In the genomic region with DNA sequence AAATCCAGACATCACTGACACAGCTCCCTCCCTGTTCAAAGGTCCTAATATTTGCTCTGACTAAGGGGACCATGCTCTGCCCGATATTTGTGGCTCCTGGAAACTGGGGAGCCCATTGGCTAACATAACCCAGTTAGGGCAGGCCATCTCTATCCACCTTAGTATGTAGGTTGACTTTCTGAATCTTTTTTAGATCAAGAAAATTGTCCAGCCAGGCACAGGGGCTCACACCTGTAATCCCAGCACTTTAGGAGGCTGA, we compare ENCODE assay signal across 32 cellular contexts. TPM values are rescaled to one million over a fixed set of nuclear protein-coding genes. Genes with fewer than 3 reads are reported as not detected.
"Had no signal": no experiment of that assay in that cellular context is flagged by ENCODE, and none has a peak within 500 bp of the region (broad histone marks: within the 10 kb centered on the region; RNA-seq: fewer than 3 reads in every experiment).

No MANE protein-coding gene starts in this region.

- H3K4me2 ChIP-seq: KMS-11, PC-9 had no signal

- H3K27ac ChIP-seq: ascending aorta, cardiac muscle cell, KMS-11, PC-9, VCaP had no signal

- H3K36me3 Mint-ChIP-seq: activated naive CD4-positive, alpha-beta T cell treated with anti-CD3 and anti-CD28 coated beads, Interleukin-2, amount 50 U/mL, for 24 hours; activated naive CD8-positive, alpha-beta T cell treated with anti-CD3 and anti-CD28 coated beads, Interleukin-2, amount 10 ng/mL, durations not matched to agents 7 days and 5 days had no signal

- H3K9ac ChIP-seq: KMS-11 had no signal

- H3K36me3 ChIP-seq: ascending aorta, cardiac muscle cell had no signal

- H2AFZ ChIP-seq: PC-9 had no signal

- H3K4me3 Mint-ChIP-seq: activated B cell treated with CpG ODN at 0.5 μM for 24 hours; activated CD4-positive, alpha-beta memory T cell treated with anti-CD3 and anti-CD28 coated beads, Interleukin-2, amount 10 ng/mL, durations not matched to agents 7 days and 5 days; activated naive CD4-positive, alpha-beta T cell treated with anti-CD3 and anti-CD28 coated beads, Interleukin-2, amount 50 U/mL, for 24 hours; activated naive CD8-positive, alpha-beta T cell treated with anti-CD3 and anti-CD28 coated beads, Interleukin-2, amount 10 ng/mL, durations not matched to agents 7 days and 5 days; central memory CD8-positive, alpha-beta T cell had no signal

- H3K27ac Mint-ChIP-seq: activated B cell treated with CpG ODN at 0.5 μM for 24 hours; activated CD4-positive, alpha-beta memory T cell treated with anti-CD3 and anti-CD28 coated beads, Interleukin-2, amount 10 ng/mL, durations not matched to agents 7 days and 5 days; activated naive CD4-positive, alpha-beta T cell treated with anti-CD3 and anti-CD28 coated beads, Interleukin-2, amount 50 U/mL, for 24 hours; activated naive CD8-positive, alpha-beta T cell treated with anti-CD3 and anti-CD28 coated beads, Interleukin-2, amount 10 ng/mL, durations not matched to agents 7 days and 5 days had no signal

- DNase-seq: activated B cell treated with CpG ODN at 0.5 μM for 24 hours; activated CD4-positive, alpha-beta memory T cell treated with anti-CD3 and anti-CD28 coated beads, Interleukin-2, amount 10 ng/mL, durations not matched to agents 7 days and 5 days; activated CD4-positive, alpha-beta T cell treated with anti-CD3 and anti-CD28 coated beads for 4 hours; activated CD4-positive, CD25-positive, alpha-beta regulatory T cell treated with anti-CD3 and anti-CD28 coated beads, Interleukin-2, amount 50 U/mL, for 72 hours; activated gamma-delta T cell; activated naive CD4-positive, alpha-beta T cell treated with Interleukin-2 at 50 U/mL for 16 hours; activated naive CD8-positive, alpha-beta T cell treated with anti-CD3 and anti-CD28 coated beads, Interleukin-2, amount 10 ng/mL, durations not matched to agents 7 days and 5 days; activated T-cell treated with anti-CD3 and anti-CD28 coated beads, Interleukin-2, amount 50 U/mL, for 48 hours; amygdala; NCI-H1105; NCI-H1417 treated with DMSO at 0.1 percent for 48 hours; NCI-H187 treated with DMSO at 0.1 percent for 48 hours; NCI-H2081; NCI-H345; NCI-H524 treated with DMSO at 0.1 percent for 48 hours; NK-92 treated with Interleukin-12 subunit alpha and Interleukin-12 subunit beta, amount 100 ng/mL, for 24 hours; PC-9; Right ventricle myocardium superior; SW 1271; T-helper 1 cell; T-helper 2 cell; T-helper 9 cell had no signal

- H3K9me3 ChIP-seq: ascending aorta had no signal

- H3K9me3 Mint-ChIP-seq: activated B cell treated with CpG ODN at 0.5 μM for 24 hours; activated CD4-positive, alpha-beta memory T cell treated with anti-CD3 and anti-CD28 coated beads, Interleukin-2, amount 10 ng/mL, durations not matched to agents 7 days and 5 days; activated naive CD4-positive, alpha-beta T cell treated with anti-CD3 and anti-CD28 coated beads, Interleukin-2, amount 50 U/mL, for 24 hours; activated naive CD8-positive, alpha-beta T cell treated with anti-CD3 and anti-CD28 coated beads, Interleukin-2, amount 10 ng/mL, durations not matched to agents 7 days and 5 days; central memory CD8-positive, alpha-beta T cell had no signal

- H3K4me3 ChIP-seq: ascending aorta, cardiac muscle cell, PC-9 had no signal

RNA-seq across cellular contexts. Expression of gene CDX2, which starts 3.4 kb away (rescaled TPM):
- total RNA-seq: activated B cell treated with CpG ODN at 0.5 μM for 24 hours; activated CD4-positive, alpha-beta memory T cell treated with anti-CD3 and anti-CD28 coated beads, Interleukin-2, amount 10 ng/mL, durations not matched to agents 7 days and 5 days; activated CD8-positive, alpha-beta memory T cell treated with anti-CD3 and anti-CD28 coated beads for 36 hours; activated naive CD8-positive, alpha-beta T cell treated with anti-CD3 and anti-CD28 coated beads, Interleukin-2, amount 10 ng/mL, durations not matched to agents 7 days and 5 days; ascending aorta; cardiac muscle cell; MCF 10A; NCI-H460; OCI-LY7; PC-9; Right ventricle myocardium superior had no signal
- polyA plus RNA-seq: cardiac muscle cell had no signal

RNA-seq across cellular contexts. Expression of gene URAD, which starts 15.9 kb away (rescaled TPM):
- total RNA-seq: activated B cell treated with CpG ODN at 0.5 μM for 24 hours; activated CD4-positive, alpha-beta memory T cell treated with anti-CD3 and anti-CD28 coated beads, Interleukin-2, amount 10 ng/mL, durations not matched to agents 7 days and 5 days; activated CD8-positive, alpha-beta memory T cell treated with anti-CD3 and anti-CD28 coated beads for 36 hours; activated naive CD8-positive, alpha-beta T cell treated with anti-CD3 and anti-CD28 coated beads, Interleukin-2, amount 10 ng/mL, durations not matched to agents 7 days and 5 days; ascending aorta; cardiac muscle cell; MCF 10A; NCI-H460; OCI-LY7; PC-9; Right ventricle myocardium superior had no signal
- polyA plus RNA-seq: cardiac muscle cell had no signal

RNA-seq across cellular contexts. Expression of gene PDX1, which starts 52.7 kb away (rescaled TPM):
- total RNA-seq: activated B cell treated with CpG ODN at 0.5 μM for 24 hours; activated CD4-positive, alpha-beta memory T cell treated with anti-CD3 and anti-CD28 coated beads, Interleukin-2, amount 10 ng/mL, durations not matched to agents 7 days and 5 days; activated CD8-positive, alpha-beta memory T cell treated with anti-CD3 and anti-CD28 coated beads for 36 hours; activated naive CD8-positive, alpha-beta T cell treated with anti-CD3 and anti-CD28 coated beads, Interleukin-2, amount 10 ng/mL, durations not matched to agents 7 days and 5 days; ascending aorta; cardiac muscle cell; NCI-H460; OCI-LY7; PC-9; Right ventricle myocardium superior had no signal
- polyA plus RNA-seq: cardiac muscle cell had no signal
